Comparison of ENCODE assay signal across 9 cellular contexts in genomic region chr4:26218677-26219181, GRCh38.
DNase-seq lines count a peak whose midpoint lies in the region; ATAC-seq, FAIRE-seq and TF ChIP-seq lines count a peak whose summit lies in the region.
"Had no signal": no experiment of that assay in that cellular context is flagged by ENCODE, and none has a peak within 500 bp of the region (broad histone marks: within the 10 kb centered on the region; RNA-seq: fewer than 3 reads in every experiment).

No MANE protein-coding gene starts in this region.

- FAIRE-seq in astrocyte (lab: Jason Lieb, UNC) = no peak
- FAIRE-seq: islet of Langerhans had no signal

- ATAC-seq in GM19025 (IDR thresholded peaks at IDR 0.05; ENCODE audit: low read depth, unreplicated experiment) (peak; percentile 11), HG03066 (IDR thresholded peaks at IDR 0.05; ENCODE audit: low read depth, unreplicated experiment) (peak; percentile 39), esophagus mucosa (no peak)

- 44 to 56% methylated on average over 6 of the region's 6 CpGs for WGBS in sigmoid colon, 2 donors

- H4K20me1 ChIP-seq in astrocyte (ENCODE audit: insufficient read depth, low read length) = no peaks in the 10 kb centered on the region

- TF ChIP-seq CTCF in astrocyte (IDR thresholded peaks at IDR 0.05; ENCODE audit: insufficient read depth, low read depth, low read length) (no peak), sigmoid colon (IDR thresholded peaks at IDR 0.05) (no peak)

- H3K4me1 ChIP-seq in astrocyte (ENCODE audit: insufficient read depth, low read length) (peaks cover 24% of the 10 kb centered on the region), sigmoid colon (peaks cover 0 to 25% (median 14%) of the 10 kb centered on the region in 4 donors)

- DNase-seq in astrocyte (ENCODE audit: low read depth) (no peak), sigmoid colon (no peak), MG63 (no peak), NAMALWA (ENCODE audit: low spot score) (no peak)
- no peak for DNase-seq in activated naive CD4-positive, alpha-beta T cell (lab: John Stamatoyannopoulos, UW)

- H3K79me2 ChIP-seq in astrocyte (ENCODE audit: insufficient read depth, low read length) = no peaks in the 10 kb centered on the region

- no peaks in the 10 kb centered on the region for H3K36me3 Mint-ChIP-seq in astrocyte (ENCODE audit: low read depth, unreplicated experiment)

- H3K9me3 Mint-ChIP-seq in astrocyte (ENCODE audit: unreplicated experiment) = peaks cover 4% of the 10 kb centered on the region

- H3K4me3 ChIP-seq in astrocyte (ENCODE audit: insufficient read depth, low read depth, low read length) (no peak overlapping the region), sigmoid colon (no peak overlapping the region), MG63 (no peak overlapping the region)

- H3K27me3 ChIP-seq in astrocyte (ENCODE audit: insufficient read depth, low read length) (no peaks in the 10 kb centered on the region), sigmoid colon (no peaks in the 10 kb centered on the region), MG63 (no peaks in the 10 kb centered on the region)

- no peaks in the 10 kb centered on the region for H3K36me3 ChIP-seq in astrocyte (ENCODE audit: insufficient read depth, low read length)
- H3K36me3 ChIP-seq in sigmoid colon = no peaks in the 10 kb centered on the region
- H3K36me3 ChIP-seq in MG63 = no peaks in the 10 kb centered on the region

- peak overlapping the region; percentile 42 for H3K27ac Mint-ChIP-seq in astrocyte (ENCODE audit: unreplicated experiment)

- peaks cover 11% of the 10 kb centered on the region for H3K27me3 Mint-ChIP-seq in astrocyte (ENCODE audit: low read depth, unreplicated experiment)

- H2AFZ ChIP-seq in astrocyte (ENCODE audit: low read depth, low read length) = no peak overlapping the region

- H3K9ac ChIP-seq in astrocyte (ENCODE audit: low read length) = no peak overlapping the region

- H3K4me2 ChIP-seq in astrocyte (ENCODE audit: low read length) = no peak overlapping the region

- intact Hi-C loops in sigmoid colon (cut with DNase I) = no loop called here

- no peak for TF ChIP-seq POLR2A in sigmoid colon (IDR thresholded peaks at IDR 0.05)

- H3K4me3 Mint-ChIP-seq in astrocyte (ENCODE audit: unreplicated experiment) = no peak overlapping the region

- H3K4me1 Mint-ChIP-seq in astrocyte (ENCODE audit: low read depth, unreplicated experiment) = peaks cover 8% of the 10 kb centered on the region

- H3K9me3 ChIP-seq in astrocyte (ENCODE audit: insufficient read depth, low read depth, low read length) = no peaks in the 10 kb centered on the region
- H3K9me3 ChIP-seq in sigmoid colon = no peaks in the 10 kb centered on the region
- no peaks in the 10 kb centered on the region for H3K9me3 ChIP-seq in MG63

- TF ChIP-seq EP300 in sigmoid colon (IDR thresholded peaks at IDR 0.05) = no peak

- H3K27ac ChIP-seq in astrocyte (ENCODE audit: low read depth, low read length) (no peak overlapping the region), sigmoid colon (peak overlapping the region in 3 of 4 donors; percentile 68 to 86 (median 70))
